Comparison of ENCODE assay signal across 8 cellular contexts in genomic region chr12:109994262-109995175, GRCh38. TPM values are rescaled to one million over a fixed set of nuclear protein-coding genes. Genes with fewer than 3 reads are reported as not detected.
DNase-seq lines count a peak whose midpoint lies in the region; ATAC-seq, FAIRE-seq and TF ChIP-seq lines count a peak whose summit lies in the region.

No MANE protein-coding gene starts in this region.

- H3K9me3 ChIP-seq in MG63 (no peaks in the 10 kb centered on the region), GM12878 (replicated peaks; ENCODE audit: control insufficient read depth, insufficient read depth, low read length) (no peaks in the 10 kb centered on the region), mucosa of rectum (ENCODE audit: control insufficient read depth in 2 of 2, low read length in 2 of 2) (no peaks in the 10 kb centered on the region)

- SMC1A ChIA-PET in GM12878 (lab: Charles Lee; ENCODE audit: uncharacterized antibody, unreplicated experiment) = interaction anchor here (1.0 to 2.8 kb wide), 8 partner anchors 10 to 30 kb away, joined by 3 to 29 read pairs (median 6); no protein-coding TSS in a partner anchor

- H2AFZ ChIP-seq in GM12878 (ENCODE audit: control insufficient read depth, low read depth, low read length) = no peak overlapping the region; the same call in 1 of the 2 replicates

- DNase-seq in BJ (ENCODE audit: low read depth) = no peak
- DNase-seq in MG63 = no peak
- no peak for DNase-seq in GM12878 (ENCODE audit: low read depth, low spot score)
- no peak for DNase-seq in GM20000 (ENCODE audit: low spot score)
- no peak for DNase-seq in activated CD4-positive, CD25-positive, alpha-beta regulatory T cell treated with anti-CD3 and anti-CD28 coated beads, Interleukin-2, amount 50 U/mL, for 72 hours

- ATAC-seq in GM12878 = no peak
- no peak for ATAC-seq in HG02571 (IDR thresholded peaks at IDR 0.05; ENCODE audit: unreplicated experiment)
- ATAC-seq in HG03354 (IDR thresholded peaks at IDR 0.05; ENCODE audit: poor library complexity, severe bottlenecking, unreplicated experiment) = no peak

- H4K20me1 ChIP-seq in GM12878 (ENCODE audit: control insufficient read depth, insufficient read depth) = no peaks in the 10 kb centered on the region

- TF ChIP-seq POLR2A in GM12878 (IDR thresholded peaks at IDR 0.05; ENCODE audit: low read depth, low read length) = no peak

- WGBS in GM12878 (ENCODE audit: insufficient coverage, insufficient replicate concordance, low lambda C conversion rate, missing lambda C conversion rate) = under 1% methylated on average over 8 of the region's 8 CpGs

- no peak for TF ChIP-seq EP300 in GM12878 (IDR thresholded peaks at IDR 0.05; ENCODE audit: borderline replicate concordance in 1 of 2, control insufficient read depth in 1 of 2, low read depth in 2 of 2, low read length in 2 of 2)

- in situ Hi-C loops in GM12878 (cut with MboI) = no loop called here

- POLR2A ChIA-PET in BJ (lab: Charles Lee) = no interaction called here
- POLR2A ChIA-PET in GM12878 (lab: Charles Lee) = interaction anchor here (0.6 to 2.0 kb wide), 6 partner anchors 9 to 767 kb away, joined by 3 to 16 read pairs (median 3); no protein-coding TSS in a partner anchor

- FAIRE-seq in GM12878 (lab: Jason Lieb, UNC) = no peak

- H3K27me3 ChIP-seq in BJ (ENCODE audit: control insufficient read depth, insufficient read depth, low read length) (no peaks in the 10 kb centered on the region), MG63 (no peaks in the 10 kb centered on the region), GM12878 (replicated peaks in 1 of 2; ENCODE audit: control insufficient read depth in 2 of 2, insufficient read depth in 2 of 2, low read length in 1 of 2) (no peaks in the 10 kb centered on the region), mucosa of rectum (ENCODE audit: control insufficient read depth in 2 of 2, insufficient read depth in 2 of 2, low read length in 2 of 2) (no peaks in the 10 kb centered on the region)

- H3K27ac ChIP-seq in GM12878 (ENCODE audit: control insufficient read depth, insufficient read depth) (peak overlapping the region; percentile 87), mucosa of rectum (ENCODE audit: low read depth in 2 of 2, low read length in 2 of 2) (peak overlapping the region; percentile 66 to 91)

- CTCF ChIA-PET in BJ (lab: Yijun Ruan, JAX) (interaction anchor here (0.6 to 1.2 kb wide), 3 partner anchors 13 to 455 kb away, joined by 3 to 4 read pairs (median 3); partner anchors contain the start of gene ARPC3), GM12878 (lab: Yijun Ruan, JAX) (interaction anchor here (0.5 to 1.6 kb wide), 8 partner anchors 8 to 96 kb away, joined by 3 to 5 read pairs (median 3); no protein-coding TSS in a partner anchor)

- H3K4me1 ChIP-seq in GM12878 (ENCODE audit: control insufficient read depth, insufficient read depth, low read length) = peaks cover 5% of the 10 kb centered on the region; the same call in 1 of the 2 replicates
- peaks cover 13 to 23% of the 10 kb centered on the region in 2 donors for H3K4me1 ChIP-seq in mucosa of rectum (ENCODE audit: control insufficient read depth in 2 of 2, insufficient read depth in 2 of 2, low read length in 2 of 2)

- peak overlapping the region; percentile 91 for H3K4me3 ChIP-seq in BJ (ENCODE audit: low read depth, low read length)
- peak overlapping the region; percentile 81 for H3K4me3 ChIP-seq in MG63
- H3K4me3 ChIP-seq in GM12878 = peak overlapping the region; percentile 86
- H3K4me3 ChIP-seq in mucosa of rectum (ENCODE audit: low read length in 2 of 2) = peak overlapping the region; percentile 89 to 93

- intact Hi-C loops in GM12878 (cut with micrococcal nuclease; ENCODE audit: unreplicated experiment) = no loop called here

- no peak for TF ChIP-seq CTCF in BJ (IDR thresholded peaks at IDR 0.05; ENCODE audit: insufficient read depth, low read depth, low read length)
- TF ChIP-seq CTCF in GM12878 (IDR thresholded peaks at IDR 0.05 in 2 of 3, conservative IDR thresholded peaks at IDR 0.05 in 1 of 3; ENCODE audit: control insufficient read depth in 2 of 3, extremely low read depth in 1 of 3, insufficient read depth in 1 of 3, low read depth in 3 of 3, low read length in 3 of 3) = no peak
- TF ChIP-seq CTCF in GM20000 (IDR thresholded peaks at IDR 0.05; ENCODE audit: extremely low read depth, missing control alignments) = no peak

- H3K9ac ChIP-seq in GM12878 (ENCODE audit: control insufficient read depth, insufficient read depth, low read length) (peak overlapping the region; percentile 89), mucosa of rectum (ENCODE audit: low read depth in 1 of 2, low read length in 2 of 2) (peak overlapping the region; percentile 82 to 88)

- H3K36me3 ChIP-seq in BJ (ENCODE audit: control insufficient read depth, insufficient read depth, low read length) (no peaks in the 10 kb centered on the region), MG63 (peaks cover 24% of the 10 kb centered on the region), GM12878 (ENCODE audit: control insufficient read depth in 2 of 2, insufficient read depth in 2 of 2, low read length in 1 of 2) (peaks cover under 1 to 6% of the 10 kb centered on the region in 2 experiments; a peak in 2 of 4 replicates), mucosa of rectum (ENCODE audit: control insufficient read depth in 2 of 2, insufficient read depth in 2 of 2, low read length in 2 of 2) (peaks cover 4 to 19% of the 10 kb centered on the region in 2 donors)

- RAD21 ChIA-PET in GM12878 (lab: Charles Lee; ENCODE audit: unreplicated experiment) = interaction anchor here (0.9 to 3.5 kb wide), 8 partner anchors 10 to 95 kb away, joined by 3 to 17 read pairs (median 4); no protein-coding TSS in a partner anchor

- TF ChIP-seq RAD21 in GM12878 (IDR thresholded peaks at IDR 0.05; ENCODE audit: insufficient read depth, low read depth, low read length) = no peak

- peaks cover 52% of the 10 kb centered on the region for H3K79me2 ChIP-seq in GM12878 (ENCODE audit: control insufficient read depth, insufficient read depth, low read length)

- H3K4me2 ChIP-seq in GM12878 (ENCODE audit: control insufficient read depth, insufficient read depth) = peak overlapping the region; percentile 99

- BruUV-seq in GM12878 (replicated peaks; lab: Mats Ljungman, UMichigan) = TSS peak; percentile 49

RNA-seq across cellular contexts. Expression of gene GIT2, which starts 1.6 kb away (rescaled TPM):
- polyA plus RNA-seq in BJ (2011; rRNA removed) = 48.3 and 49.0 TPM in 2 replicates
- polyA minus RNA-seq in BJ (2011; rRNA and poly(A)+ RNA removed) = 39.9 and 43.5 TPM in 2 replicates
- total RNA-seq in MG63 (2014; rRNA removed; shearing (Covaris generic); ENCODE audit: low replicate concordance) = 14.5 and 20.7 TPM in 2 replicates
- 220 and 223 TPM in 2 replicates for total RNA-seq in GM12878 (2013; cell fraction: nucleolus; rRNA removed)
- total RNA-seq in GM12878 (2014; rRNA removed) = 34.0 and 34.3 TPM in 2 replicates
- total RNA-seq in GM12878 (2014; rRNA removed; fragmentation: Illumina TruSeq; extraction: Trizol) = 43.7 and 44.3 TPM in 2 replicates
- total RNA-seq in GM12878 (2021) = 44.1 and 45.5 TPM in 2 replicates
- 24.2 TPM for polyA plus RNA-seq in GM12878 (2011; ENCODE audit: low read depth)
- 44.1 and 47.7 TPM in 2 replicates for polyA plus RNA-seq in GM12878 (2011; rRNA removed)
- 34.4 and 36.4 TPM in 2 replicates for polyA plus RNA-seq in GM12878 (2011; cell fraction: cytosol; rRNA removed)
- polyA plus RNA-seq in GM12878 (2011; cell fraction: nucleus; rRNA removed) = 77.9 TPM in 2 replicates
- 28.0 and 33.4 TPM in 2 replicates for polyA plus RNA-seq in GM12878 (2012)
- polyA plus RNA-seq in GM12878 (2014; fragmentation: Illumina TruSeq; extraction: Trizol) = 47.3 and 55.8 TPM in 2 replicates
- polyA plus RNA-seq in GM12878 (2014; fragmentation: Nextera tagmentation; extraction: Ambion mirVana) = 1 to 10 TPM; 9.1 to 9.4 TPM
- polyA plus RNA-seq in GM12878 (2014; rRNA removed) = 42.0 and 43.3 TPM in 2 replicates
- 10 to 100 TPM; 49.9 TPM for polyA plus RNA-seq in GM12878 (2016; fragmentation: Nextera tagmentation; extraction: Ambion mirVana)
- polyA minus RNA-seq in GM12878 (2011; rRNA and poly(A)+ RNA removed) = 71.2 and 81.6 TPM in 2 replicates
- 11.9 and 25.9 TPM in 2 replicates for polyA minus RNA-seq in GM12878 (2011; cell fraction: cytosol; rRNA and poly(A)+ RNA removed)
- polyA minus RNA-seq in GM12878 (2011; cell fraction: nucleus; rRNA and poly(A)+ RNA removed) = 57.8 and 95.2 TPM in 2 replicates

RNA-seq across cellular contexts. Expression of gene ANKRD13A, which starts 4.7 kb away (rescaled TPM):
- 219 and 268 TPM in 2 replicates for polyA plus RNA-seq in BJ (2011; rRNA removed)
- polyA minus RNA-seq in BJ (2011; rRNA and poly(A)+ RNA removed) = 139 and 230 TPM in 2 replicates
- total RNA-seq in MG63 (2014; rRNA removed; shearing (Covaris generic); ENCODE audit: low replicate concordance) = 75.0 and 96.8 TPM in 2 replicates
- 186 and 192 TPM in 2 replicates for total RNA-seq in GM12878 (2013; cell fraction: nucleolus; rRNA removed)
- total RNA-seq in GM12878 (2014; rRNA removed) = 90.1 and 93.4 TPM in 2 replicates
- 76.9 and 85.2 TPM in 2 replicates for total RNA-seq in GM12878 (2014; rRNA removed; fragmentation: Illumina TruSeq; extraction: Trizol)
- total RNA-seq in GM12878 (2021) = 78.8 and 81.4 TPM in 2 replicates
- polyA plus RNA-seq in GM12878 (2011; ENCODE audit: low read depth) = 44.8 TPM
- 82.8 and 110 TPM in 2 replicates for polyA plus RNA-seq in GM12878 (2011; rRNA removed)
- polyA plus RNA-seq in GM12878 (2011; cell fraction: cytosol; rRNA removed) = 76.6 and 102 TPM in 2 replicates
- 147 and 169 TPM in 2 replicates for polyA plus RNA-seq in GM12878 (2011; cell fraction: nucleus; rRNA removed)
- 53.4 and 59.4 TPM in 2 replicates for polyA plus RNA-seq in GM12878 (2012)
- polyA plus RNA-seq in GM12878 (2014; fragmentation: Illumina TruSeq; extraction: Trizol) = 76.2 and 106 TPM in 2 replicates
- 10 to 100 TPM; 10.2 to 18.2 TPM for polyA plus RNA-seq in GM12878 (2014; fragmentation: Nextera tagmentation; extraction: Ambion mirVana)
- polyA plus RNA-seq in GM12878 (2014; rRNA removed) = 75.2 and 89.1 TPM in 2 replicates
- polyA plus RNA-seq in GM12878 (2016; fragmentation: Nextera tagmentation; extraction: Ambion mirVana) = 10 to 100 TPM; 38.5 to 40.3 TPM
- polyA minus RNA-seq in GM12878 (2011; rRNA and poly(A)+ RNA removed) = 65.0 and 97.9 TPM in 2 replicates
- polyA minus RNA-seq in GM12878 (2011; cell fraction: cytosol; rRNA and poly(A)+ RNA removed) = 22.2 and 25.9 TPM in 2 replicates
- polyA minus RNA-seq in GM12878 (2011; cell fraction: nucleus; rRNA and poly(A)+ RNA removed) = 35.7 and 47.7 TPM in 2 replicates

RNA-seq across cellular contexts. Expression of gene C12orf76, which starts 53.8 kb away (rescaled TPM):
- 8.9 and 10.0 TPM in 2 replicates for polyA plus RNA-seq in BJ (2011; rRNA removed)
- polyA minus RNA-seq in BJ (2011; rRNA and poly(A)+ RNA removed) = 2.2 and 3.2 TPM in 2 replicates
- total RNA-seq in MG63 (2014; rRNA removed; shearing (Covaris generic); ENCODE audit: low replicate concordance) = 0.47 and 8.3 TPM in 2 replicates
- 26.2 TPM in 2 replicates for total RNA-seq in GM12878 (2013; cell fraction: nucleolus; rRNA removed)
- 10.1 and 12.2 TPM in 2 replicates for total RNA-seq in GM12878 (2014; rRNA removed)
- 7.9 and 9.1 TPM in 2 replicates for total RNA-seq in GM12878 (2014; rRNA removed; fragmentation: Illumina TruSeq; extraction: Trizol)
- total RNA-seq in GM12878 (2021) = 9.3 and 11.1 TPM in 2 replicates
- polyA plus RNA-seq in GM12878 (2011; ENCODE audit: low read depth) = 10.2 TPM
- polyA plus RNA-seq in GM12878 (2011; rRNA removed) = 20.4 and 27.4 TPM in 2 replicates
- 17.2 and 18.4 TPM in 2 replicates for polyA plus RNA-seq in GM12878 (2011; cell fraction: cytosol; rRNA removed)
- polyA plus RNA-seq in GM12878 (2011; cell fraction: nucleus; rRNA removed) = 12.1 and 15.3 TPM in 2 replicates
- 15.5 and 19.8 TPM in 2 replicates for polyA plus RNA-seq in GM12878 (2012)
- polyA plus RNA-seq in GM12878 (2014; fragmentation: Illumina TruSeq; extraction: Trizol) = 8.8 and 14.0 TPM in 2 replicates
- polyA plus RNA-seq in GM12878 (2014; fragmentation: Nextera tagmentation; extraction: Ambion mirVana) = 1 to 10 TPM; 3.6 to 4.6 TPM
- polyA plus RNA-seq in GM12878 (2014; rRNA removed) = 12.1 and 13.7 TPM in 2 replicates
- 10 to 100 TPM; 13.7 to 13.8 TPM for polyA plus RNA-seq in GM12878 (2016; fragmentation: Nextera tagmentation; extraction: Ambion mirVana)
- 12.4 and 15.9 TPM in 2 replicates for polyA minus RNA-seq in GM12878 (2011; rRNA and poly(A)+ RNA removed)
- 4.4 and 6.1 TPM in 2 replicates for polyA minus RNA-seq in GM12878 (2011; cell fraction: cytosol; rRNA and poly(A)+ RNA removed)
- 3.9 and 6.8 TPM in 2 replicates for polyA minus RNA-seq in GM12878 (2011; cell fraction: nucleus; rRNA and poly(A)+ RNA removed)
